21 cellular contexts compared by ENCODE assay signal in genomic region chr1:225840223-225840610, GRCh38. TPM values are rescaled to one million over a fixed set of nuclear protein-coding genes. Genes with fewer than 3 reads are reported as not detected.
"Had no signal": no experiment of that assay in that cellular context is flagged by ENCODE, and none has a peak within 500 bp of the region (broad histone marks: within the 10 kb centered on the region; RNA-seq: fewer than 3 reads in every experiment).

No MANE protein-coding gene starts in this region.

- ATAC-seq: activated CD8-positive, alpha-beta memory T cell treated with anti-CD3 and anti-CD28 coated beads, Interleukin-2, amount 10 ng/mL, durations not matched to agents 7 days and 5 days; left colon; lower lobe of right lung; natural killer cell treated with Interleukin-12 subunit alpha and Interleukin-12 subunit beta and Interleukin-15 and Interleukin-18, amount 100 ng/mL, for 72 hours; upper lobe of right lung; WTC11 had no signal

- H3K27me3 ChIP-seq: sigmoid colon, upper lobe of right lung had no signal

- DNase-seq: activated CD4-positive, alpha-beta memory T cell treated with anti-CD3 and anti-CD28 coated beads, Interleukin-2, amount 10 ng/mL, durations not matched to agents 7 days and 5 days; activated CD4-positive, alpha-beta T cell treated with anti-CD3 and anti-CD28 coated beads for 4 hours; activated CD8-positive, alpha-beta memory T cell treated with anti-CD3 and anti-CD28 coated beads, Interleukin-2, amount 10 ng/mL, durations not matched to agents 7 days and 5 days; activated naive CD4-positive, alpha-beta T cell; dermis blood vessel endothelial cell; foreskin fibroblast; hippocampal formation; left colon; lower lobe of right lung; sigmoid colon; SW 1271; upper lobe of right lung had no signal

- H3K27ac Mint-ChIP-seq: activated CD4-positive, alpha-beta memory T cell treated with anti-CD3 and anti-CD28 coated beads, Interleukin-2, amount 10 ng/mL, durations not matched to agents 7 days and 5 days; activated CD8-positive, alpha-beta memory T cell treated with anti-CD3 and anti-CD28 coated beads, Interleukin-2, amount 10 ng/mL, durations not matched to agents 7 days and 5 days; natural killer cell treated with Interleukin-12 subunit alpha and Interleukin-12 subunit beta and Interleukin-15 and Interleukin-18, amount 100 ng/mL, for 72 hours; T-helper 2 cell treated with Interferon-gamma antibody and Interleukin-4, amounts not matched to agents 5 μg/mL and 100 μg/mL, for 36 hours; WTC11 had no signal

- H3K36me3 Mint-ChIP-seq: activated CD8-positive, alpha-beta memory T cell treated with anti-CD3 and anti-CD28 coated beads, Interleukin-2, amount 10 ng/mL, durations not matched to agents 7 days and 5 days; natural killer cell treated with Interleukin-12 subunit alpha and Interleukin-12 subunit beta and Interleukin-15 and Interleukin-18, amount 100 ng/mL, for 72 hours had no signal

- H3K27ac ChIP-seq: lower lobe of right lung, sigmoid colon, thoracic aorta, upper lobe of right lung had no signal

- H3K27me3 Mint-ChIP-seq: activated CD4-positive, alpha-beta memory T cell treated with anti-CD3 and anti-CD28 coated beads, Interleukin-2, amount 10 ng/mL, durations not matched to agents 7 days and 5 days; activated CD8-positive, alpha-beta memory T cell treated with anti-CD3 and anti-CD28 coated beads, Interleukin-2, amount 10 ng/mL, durations not matched to agents 7 days and 5 days; natural killer cell treated with Interleukin-12 subunit alpha and Interleukin-12 subunit beta and Interleukin-15 and Interleukin-18, amount 100 ng/mL, for 72 hours; stimulated activated naive CD8-positive, alpha-beta T cell treated with anti-CD3 and anti-CD28 coated beads, Interleukin-15, Interleukin-2, amounts not matched to agents 100 ng/mL and 50 ng/mL, for 24 hours had no signal

- H3K9me3 Mint-ChIP-seq: activated CD4-positive, alpha-beta memory T cell treated with anti-CD3 and anti-CD28 coated beads, Interleukin-2, amount 10 ng/mL, durations not matched to agents 7 days and 5 days; natural killer cell treated with Interleukin-12 subunit alpha and Interleukin-12 subunit beta and Interleukin-15 and Interleukin-18, amount 100 ng/mL, for 72 hours; stimulated activated naive CD8-positive, alpha-beta T cell treated with anti-CD3 and anti-CD28 coated beads, Interleukin-15, Interleukin-2, amounts not matched to agents 100 ng/mL and 50 ng/mL, for 24 hours; T-helper 2 cell treated with Interferon-gamma antibody and Interleukin-4, amounts not matched to agents 5 μg/mL and 100 μg/mL, for 36 hours; WTC11 had no signal

- H3K4me3 ChIP-seq: lower lobe of right lung, sigmoid colon, thoracic aorta, upper lobe of right lung had no signal

- H3K9me3 ChIP-seq: lower lobe of right lung, sigmoid colon, thoracic aorta, upper lobe of right lung had no signal

- FAIRE-seq: bronchial epithelial cell, islet of Langerhans had no signal

- H3K4me3 Mint-ChIP-seq: activated CD4-positive, alpha-beta memory T cell treated with anti-CD3 and anti-CD28 coated beads, Interleukin-2, amount 10 ng/mL, durations not matched to agents 7 days and 5 days; activated CD8-positive, alpha-beta memory T cell treated with anti-CD3 and anti-CD28 coated beads, Interleukin-2, amount 10 ng/mL, durations not matched to agents 7 days and 5 days; natural killer cell treated with Interleukin-12 subunit alpha and Interleukin-12 subunit beta and Interleukin-15 and Interleukin-18, amount 100 ng/mL, for 72 hours; stimulated activated naive CD8-positive, alpha-beta T cell treated with anti-CD3 and anti-CD28 coated beads, Interleukin-15, Interleukin-2, amounts not matched to agents 100 ng/mL and 50 ng/mL, for 24 hours; T-helper 2 cell treated with Interferon-gamma antibody and Interleukin-4, amounts not matched to agents 5 μg/mL and 100 μg/mL, for 36 hours; WTC11 had no signal

RNA-seq across cellular contexts. Expression of gene LEFTY1, which starts 48.7 kb away (rescaled TPM):
- total RNA-seq: activated CD4-positive, alpha-beta memory T cell treated with anti-CD3 and anti-CD28 coated beads, Interleukin-2, amount 10 ng/mL, durations not matched to agents 7 days and 5 days; activated CD8-positive, alpha-beta memory T cell treated with anti-CD3 and anti-CD28 coated beads, Interleukin-2, amount 10 ng/mL, durations not matched to agents 7 days and 5 days; bronchial epithelial cell; cerebellum; dermis blood vessel endothelial cell; lower lobe of right lung; mesenteric fat pad; natural killer cell treated with Interleukin-12 subunit alpha and Interleukin-12 subunit beta and Interleukin-15 and Interleukin-18, amount 100 ng/mL, for 72 hours; sigmoid colon; thoracic aorta had no signal
